In genomic region chr3:38139191-38139590, GRCh38 we compare ENCODE assay signal across 9 cellular contexts. TPM values are rescaled to one million over a fixed set of nuclear protein-coding genes. Genes with fewer than 3 reads are reported as not detected.
DNase-seq lines count a peak whose midpoint lies in the region; ATAC-seq, FAIRE-seq and TF ChIP-seq lines count a peak whose summit lies in the region.
"Had no signal": no experiment of that assay in that cellular context is flagged by ENCODE, and none has a peak within 500 bp of the region (broad histone marks: within the 10 kb centered on the region; RNA-seq: fewer than 3 reads in every experiment).

No MANE protein-coding gene starts in this region.

- H3K9me3 Mint-ChIP-seq in activated naive CD4-positive, alpha-beta T cell treated with anti-CD3 and anti-CD28 coated beads for 36 hours, result no peaks in the 10 kb centered on the region

- no peaks in the 10 kb centered on the region for H3K27me3 Mint-ChIP-seq in activated naive CD4-positive, alpha-beta T cell treated with anti-CD3 and anti-CD28 coated beads for 36 hours (ENCODE audit: low read depth)

- H3K4me3 ChIP-seq in K562 (peak overlapping the region; percentile 90), lung (peak overlapping the region; percentile 84)

- in situ Hi-C loops in K562 (cut with MboI), result loop anchor here (10.0 kb wide), 2 partner anchors 206 to 336 kb away; partner anchors contain the start of gene XYLB

- H3K9me1 ChIP-seq in K562 (ENCODE audit: control insufficient read depth, insufficient read depth, low read length), result no peaks in the 10 kb centered on the region

- peaks cover 24% of the 10 kb centered on the region for H3K36me3 Mint-ChIP-seq in activated naive CD4-positive, alpha-beta T cell treated with anti-CD3 and anti-CD28 coated beads for 36 hours (ENCODE audit: low read depth)

- intact Hi-C loops in activated naive CD4-positive, alpha-beta T cell treated with anti-CD3 and anti-CD28 coated beads for 36 hours (cut with micrococcal nuclease), result loop anchor here (5.0 kb wide), 2 partner anchors 158 to 343 kb away; no protein-coding TSS in a partner anchor
- intact Hi-C loops in K562 (cut with micrococcal nuclease), result loop anchor here (5.0 to 10.0 kb wide), 5 partner anchors 86 to 516 kb away; partner anchors contain the start of gene XYLB

- no peak for TF ChIP-seq POLR2A in K562 (conservative IDR thresholded peaks at IDR 0.05)

- peak overlapping the region; percentile 79 to 97 for H3K9ac ChIP-seq in K562 (ENCODE audit: insufficient read depth in 1 of 2, low read depth in 2 of 2, low read length in 2 of 2)

- no TSS peak for BruUV-seq in K562 (replicated peaks; lab: Mats Ljungman, UMichigan)

- FAIRE-seq in K562 (lab: Jason Lieb, UNC), result no peak
- FAIRE-seq: G401.6 had no signal

- peak overlapping the region; percentile 88 for H3K4me3 Mint-ChIP-seq in activated naive CD4-positive, alpha-beta T cell treated with anti-CD3 and anti-CD28 coated beads for 36 hours

- H3K4me1 Mint-ChIP-seq in activated naive CD4-positive, alpha-beta T cell treated with anti-CD3 and anti-CD28 coated beads for 36 hours (ENCODE audit: low read depth), result peaks cover 44% of the 10 kb centered on the region

- peak overlapping the region; percentile 99 for H3K27ac Mint-ChIP-seq in activated naive CD4-positive, alpha-beta T cell treated with anti-CD3 and anti-CD28 coated beads for 36 hours

- no peak for ATAC-seq in K562
- ATAC-seq in lung (ENCODE audit: insufficient read depth, low FRiP score), result no peak
- no peak for ATAC-seq in GM18909 (IDR thresholded peaks at IDR 0.05; ENCODE audit: poor library complexity, unreplicated experiment)
- no peak for ATAC-seq in HG03280 (IDR thresholded peaks at IDR 0.05; ENCODE audit: unreplicated experiment)
- no peak for ATAC-seq in HG03442 (IDR thresholded peaks at IDR 0.05; ENCODE audit: unreplicated experiment)

- H3K27ac ChIP-seq in K562 (ENCODE audit: extremely low read depth, low read depth, low read length) (peak overlapping the region; percentile 83; the same call in 2 of the 3 replicates), lung (ENCODE audit: low read depth in 1 of 2, low read length in 1 of 2) (peak overlapping the region; percentile 92 to 97)

- TF ChIP-seq CTCF in K562 (IDR thresholded peaks at IDR 0.05 in 2 of 3, conservative IDR thresholded peaks at IDR 0.05 in 1 of 3; ENCODE audit: insufficient read depth in 2 of 3, low read depth in 1 of 3, low read length in 3 of 3) (no peak), lung (IDR thresholded peaks at IDR 0.05; ENCODE audit: control extremely low read depth, extremely low read depth) (no peak)

- H3K4me2 ChIP-seq in K562 (ENCODE audit: insufficient read depth, low read length), result peak overlapping the region; percentile 98

- DNase-seq in activated naive CD4-positive, alpha-beta T cell treated with anti-CD3 and anti-CD28 coated beads for 36 hours, result no peak
- no peak for DNase-seq in activated naive CD4-positive, alpha-beta T cell (lab: John Stamatoyannopoulos, UW)
- DNase-seq in K562 (ENCODE audit: extremely low read depth in 1 of 4, low spot score in 3 of 4) (no peak), lung (ENCODE audit: low spot score) (no peak), ureter (ENCODE audit: low spot score) (peak; percentile 40)

- peak overlapping the region; percentile 99 for H2AFZ ChIP-seq in K562 (ENCODE audit: low read depth, low read length)

- CTCF ChIA-PET in activated naive CD4-positive, alpha-beta T cell treated with anti-CD3 and anti-CD28 coated beads for 36 hours (lab: Charles Lee), result interaction anchor here (0.6 to 2.1 kb wide), 4 partner anchors 10 to 159 kb away, joined by 3 to 11 read pairs (median 4); no protein-coding TSS in a partner anchor
- CTCF ChIA-PET in K562 (lab: Yijun Ruan, JAX; ENCODE audit: low intra/inter-chr PET ratio), result no interaction called here

- POLR2A ChIA-PET in K562 (lab: Yijun Ruan, JAX), result interaction anchor here (0.8 to 5.0 kb wide), 4 partner anchors 8 to 26 kb away, joined by 3 to 55 read pairs (median 4); partner anchors contain the start of gene OXSR1

- H3K36me3 ChIP-seq in K562 (ENCODE audit: control insufficient read depth, insufficient read depth, low read length) (peaks cover 41% of the 10 kb centered on the region), lung (ENCODE audit: control insufficient read depth in 2 of 2, insufficient read depth in 2 of 2, low read length in 2 of 2) (peaks cover 0 to 16% of the 10 kb centered on the region in 2 donors)

- H4K20me1 ChIP-seq in K562 (replicated peaks; ENCODE audit: control insufficient read depth, insufficient read depth, low read length), result no peaks in the 10 kb centered on the region

- TF ChIP-seq EP300 in K562 (IDR thresholded peaks at IDR 0.05; ENCODE audit: low read length), result no peak; the same call in 1 of the 2 replicates

- H3K9me3 ChIP-seq in K562 (replicated peaks; ENCODE audit: control insufficient read depth, insufficient read depth, low read depth, low read length), result no peaks in the 10 kb centered on the region
- H3K9me3 ChIP-seq in lung (ENCODE audit: control insufficient read depth in 2 of 2, insufficient read depth in 1 of 2, low read length in 1 of 2), result no peaks in the 10 kb centered on the region

- WGBS in K562 (ENCODE audit: insufficient coverage, low coverage, missing lambda C conversion rate), result 6% methylated on average over 8 of the region's 8 CpGs
- WGBS in lung, 2 donors, result 3 to 6% methylated on average over 8 of the region's 8 CpGs

- no peaks in the 10 kb centered on the region; a peak in 1 of 5 replicates for H3K27me3 ChIP-seq in K562 (ENCODE audit: control insufficient read depth in 2 of 2, insufficient read depth in 2 of 2, low read length in 2 of 2)
- H3K27me3 ChIP-seq in lung (ENCODE audit: control insufficient read depth, insufficient read depth), result no peaks in the 10 kb centered on the region

- TF ChIP-seq RAD21 in K562 (CRISPR knock-in tag; conservative IDR thresholded peaks at IDR 0.05 in 1 of 2, IDR thresholded peaks at IDR 0.05 in 1 of 2), result no peak

- peaks cover 43% of the 10 kb centered on the region for H3K79me2 ChIP-seq in K562 (ENCODE audit: control insufficient read depth, insufficient read depth, low read length)

- peaks cover 22 to 37% of the 10 kb centered on the region in 2 experiments; a peak in 4 of 5 replicates for H3K4me1 ChIP-seq in K562 (replicated peaks in 1 of 2; ENCODE audit: control insufficient read depth in 2 of 2, insufficient read depth in 2 of 2, low read length in 2 of 2)
- H3K4me1 ChIP-seq in lung (ENCODE audit: control insufficient read depth in 2 of 2, insufficient read depth in 2 of 2, low read length in 2 of 2), result peaks cover 0 to 30% of the 10 kb centered on the region in 2 donors

RNA-seq across cellular contexts. Expression of gene MYD88, which starts 0.7 kb away (rescaled TPM):
- total RNA-seq in activated naive CD4-positive, alpha-beta T cell treated with anti-CD3 and anti-CD28 coated beads for 36 hours, result 10 to 100 TPM; 16.6 to 19.3 TPM
- 14.4 and 29.3 TPM in 2 replicates for total RNA-seq in K562 (2011; cell fraction: chromatin; rRNA removed; ENCODE audit: low replicate concordance)
- total RNA-seq in K562 (2011; cell fraction: nucleolus; rRNA removed), result 19.7 and 21.7 TPM in 2 replicates
- 17.0 and 17.3 TPM in 2 replicates for total RNA-seq in K562 (2011; cell fraction: nucleoplasm; rRNA removed)
- total RNA-seq in K562 (2014; rRNA removed) (13.3 and 25.3 TPM in 2 replicates), K562 (2014; rRNA removed; fragmentation: Illumina TruSeq; extraction: Trizol) (3.2 and 3.3 TPM in 2 replicates), K562 (2015; rRNA removed; fragmentation: Illumina TruSeq; extraction: Trizol) (4.1 and 5.0 TPM in 2 replicates), K562 (2021) (33.0 and 33.1 TPM in 2 replicates), lung (10 to 100 TPM; 35.4 to 85.3 TPM), ureter (44.6 TPM)
- polyA plus RNA-seq in K562 (2011; rRNA removed) (37.6 and 37.8 TPM in 2 replicates), K562 (2014; fragmentation: Illumina TruSeq; extraction: Trizol) (39.2 and 47.3 TPM in 2 replicates), K562 (2014; fragmentation: Nextera tagmentation; extraction: Ambion mirVana) (10 to 100 TPM; 19.5 to 37.7 TPM), K562 (2014; rRNA removed) (27.6 and 37.7 TPM in 2 replicates), lung (100 to 1,000 TPM in 1 of 2 donors, 10 to 100 TPM in 1; 32.5 to 145 TPM)
- 45.5 and 50.8 TPM in 2 replicates for polyA plus RNA-seq in K562 (2011; cell fraction: cytosol; rRNA removed)
- 61.3 and 86.0 TPM in 2 replicates for polyA plus RNA-seq in K562 (2011; cell fraction: nucleus; rRNA removed)
- 32.0 and 43.5 TPM in 2 replicates for polyA plus RNA-seq in K562 (2012)
- 29.7 and 37.4 TPM in 2 replicates for polyA minus RNA-seq in K562 (2011; rRNA and poly(A)+ RNA removed)
- 21.7 and 26.8 TPM in 2 replicates for polyA minus RNA-seq in K562 (2011; cell fraction: cytosol; rRNA and poly(A)+ RNA removed)
- polyA minus RNA-seq in K562 (2011; cell fraction: nucleus; rRNA and poly(A)+ RNA removed), result 24.2 and 32.2 TPM in 2 replicates

RNA-seq across cellular contexts. Expression of gene ACAA1, which starts 2.3 kb away (rescaled TPM):
- 10 to 100 TPM; 57.5 to 58.7 TPM for total RNA-seq in activated naive CD4-positive, alpha-beta T cell treated with anti-CD3 and anti-CD28 coated beads for 36 hours
- 89.1 and 251 TPM in 2 replicates for total RNA-seq in K562 (2011; cell fraction: chromatin; rRNA removed; ENCODE audit: low replicate concordance)
- total RNA-seq in K562 (2011; cell fraction: nucleolus; rRNA removed), result 210 and 237 TPM in 2 replicates
- total RNA-seq in K562 (2011; cell fraction: nucleoplasm; rRNA removed), result 121 and 146 TPM in 2 replicates
- total RNA-seq in K562 (2014; rRNA removed), result 55.0 and 66.3 TPM in 2 replicates
- total RNA-seq in K562 (2014; rRNA removed; fragmentation: Illumina TruSeq; extraction: Trizol), result 23.6 and 34.5 TPM in 2 replicates
- 53.5 and 62.3 TPM in 2 replicates for total RNA-seq in K562 (2015; rRNA removed; fragmentation: Illumina TruSeq; extraction: Trizol)
- 66.8 and 67.9 TPM in 2 replicates for total RNA-seq in K562 (2021)
- 60.2 and 92.0 TPM in 2 replicates for polyA plus RNA-seq in K562 (2011; rRNA removed)
- 63.6 and 69.7 TPM in 2 replicates for polyA plus RNA-seq in K562 (2011; cell fraction: cytosol; rRNA removed)
- 347 and 373 TPM in 2 replicates for polyA plus RNA-seq in K562 (2011; cell fraction: nucleus; rRNA removed)
- polyA plus RNA-seq in K562 (2012), result 60.7 and 67.7 TPM in 2 replicates
- polyA plus RNA-seq in K562 (2014; fragmentation: Illumina TruSeq; extraction: Trizol), result 54.5 and 57.2 TPM in 2 replicates
- 1 to 10 TPM; 4.0 to 7.9 TPM for polyA plus RNA-seq in K562 (2014; fragmentation: Nextera tagmentation; extraction: Ambion mirVana)
- polyA plus RNA-seq in K562 (2014; rRNA removed), result 88.9 and 96.0 TPM in 2 replicates
- 66.3 and 72.1 TPM in 2 replicates for polyA minus RNA-seq in K562 (2011; rRNA and poly(A)+ RNA removed)
- 31.5 and 38.0 TPM in 2 replicates for polyA minus RNA-seq in K562 (2011; cell fraction: cytosol; rRNA and poly(A)+ RNA removed)
- polyA minus RNA-seq in K562 (2011; cell fraction: nucleus; rRNA and poly(A)+ RNA removed), result 111 and 182 TPM in 2 replicates
- total RNA-seq in lung, result 100 to 1,000 TPM in 1 of 2 donors, 10 to 100 TPM in 1; 50.1 to 112 TPM
- polyA plus RNA-seq in lung, result 10 to 100 TPM; 83.9 to 94.2 TPM
- total RNA-seq in ureter, result 135 TPM

RNA-seq across cellular contexts. Expression of gene OXSR1, which starts 26.1 kb away (rescaled TPM):
- 10 to 100 TPM; 33.8 to 35.0 TPM for total RNA-seq in activated naive CD4-positive, alpha-beta T cell treated with anti-CD3 and anti-CD28 coated beads for 36 hours
- 34.0 and 89.9 TPM in 2 replicates for total RNA-seq in K562 (2011; cell fraction: chromatin; rRNA removed; ENCODE audit: low replicate concordance)
- 19.0 and 27.6 TPM in 2 replicates for total RNA-seq in K562 (2011; cell fraction: nucleolus; rRNA removed)
- 36.4 and 39.6 TPM in 2 replicates for total RNA-seq in K562 (2011; cell fraction: nucleoplasm; rRNA removed)
- total RNA-seq in K562 (2014; rRNA removed) (32.8 and 35.0 TPM in 2 replicates), K562 (2014; rRNA removed; fragmentation: Illumina TruSeq; extraction: Trizol) (50.0 and 55.2 TPM in 2 replicates), K562 (2015; rRNA removed; fragmentation: Illumina TruSeq; extraction: Trizol) (44.7 and 47.6 TPM in 2 replicates), K562 (2021) (48.6 and 56.4 TPM in 2 replicates), lung (10 to 100 TPM; 28.8 to 38.9 TPM), ureter (51.3 TPM)
- polyA plus RNA-seq in K562 (2011; rRNA removed) (63.4 and 87.6 TPM in 2 replicates), K562 (2014; fragmentation: Illumina TruSeq; extraction: Trizol) (54.1 and 60.9 TPM in 2 replicates), K562 (2014; fragmentation: Nextera tagmentation; extraction: Ambion mirVana) (10 to 100 TPM; 15.7 to 19.8 TPM), K562 (2014; rRNA removed) (48.7 and 50.3 TPM in 2 replicates), lung (10 to 100 TPM; 11.9 to 21.0 TPM)
- 27.9 and 44.8 TPM in 2 replicates for polyA plus RNA-seq in K562 (2011; cell fraction: cytosol; rRNA removed)
- 49.3 and 61.9 TPM in 2 replicates for polyA plus RNA-seq in K562 (2011; cell fraction: nucleus; rRNA removed)
- 27.8 and 43.2 TPM in 2 replicates for polyA plus RNA-seq in K562 (2012)
- 80.0 and 84.2 TPM in 2 replicates for polyA minus RNA-seq in K562 (2011; rRNA and poly(A)+ RNA removed)
- 41.3 and 44.5 TPM in 2 replicates for polyA minus RNA-seq in K562 (2011; cell fraction: cytosol; rRNA and poly(A)+ RNA removed)
- polyA minus RNA-seq in K562 (2011; cell fraction: nucleus; rRNA and poly(A)+ RNA removed), result 28.9 and 51.4 TPM in 2 replicates
